Comparison of ENCODE assay signal across 18 cellular contexts in genomic region chr18:42242758-42243157, GRCh38.
"Had no signal": no experiment of that assay in that cellular context is flagged by ENCODE, and none has a peak within 500 bp of the region (broad histone marks: within the 10 kb centered on the region; RNA-seq: fewer than 3 reads in every experiment).

No MANE protein-coding gene starts in this region.

- ATAC-seq: esophagus mucosa; heart left ventricle; lower lobe of right lung; natural killer cell treated with Interleukin-12 subunit alpha and Interleukin-12 subunit beta and Interleukin-15 and Interleukin-18, amount 100 ng/mL, for 72 hours; sciatic nerve; stimulated activated memory B cell treated with anti-CD40 and anti-IgM and Interleukin-4, amounts not matched to agents 10 μg/mL and 1 μg/mL and 100 μg/mL, for 72 hours had no signal

- H3K4me3 Mint-ChIP-seq: natural killer cell treated with Interleukin-12 subunit alpha and Interleukin-12 subunit beta and Interleukin-15 and Interleukin-18, amount 100 ng/mL, for 72 hours; stimulated activated memory B cell treated with anti-CD40 and anti-IgM and Interleukin-4, amounts not matched to agents 10 μg/mL and 1 μg/mL and 100 μg/mL, for 72 hours; stimulated activated naive CD8-positive, alpha-beta T cell treated with anti-CD3 and anti-CD28 coated beads, Interleukin-15, Interleukin-2, amounts not matched to agents 100 ng/mL and 50 ng/mL, for 24 hours had no signal

- H3K27ac Mint-ChIP-seq: natural killer cell treated with Interleukin-12 subunit alpha and Interleukin-12 subunit beta and Interleukin-15 and Interleukin-18, amount 100 ng/mL, for 72 hours; stimulated activated memory B cell treated with anti-CD40 and anti-IgM and Interleukin-4, amounts not matched to agents 10 μg/mL and 1 μg/mL and 100 μg/mL, for 72 hours; stimulated activated naive CD8-positive, alpha-beta T cell treated with anti-CD3 and anti-CD28 coated beads, Interleukin-15, Interleukin-2, amounts not matched to agents 100 ng/mL and 50 ng/mL, for 24 hours had no signal

- H3K36me3 Mint-ChIP-seq: natural killer cell treated with Interleukin-12 subunit alpha and Interleukin-12 subunit beta and Interleukin-15 and Interleukin-18, amount 100 ng/mL, for 72 hours; stimulated activated memory B cell treated with anti-CD40 and anti-IgM and Interleukin-4, amounts not matched to agents 10 μg/mL and 1 μg/mL and 100 μg/mL, for 72 hours had no signal

- H3K27me3 Mint-ChIP-seq: natural killer cell treated with Interleukin-12 subunit alpha and Interleukin-12 subunit beta and Interleukin-15 and Interleukin-18, amount 100 ng/mL, for 72 hours; stimulated activated memory B cell treated with anti-CD40 and anti-IgM and Interleukin-4, amounts not matched to agents 10 μg/mL and 1 μg/mL and 100 μg/mL, for 72 hours; stimulated activated naive CD8-positive, alpha-beta T cell treated with anti-CD3 and anti-CD28 coated beads, Interleukin-15, Interleukin-2, amounts not matched to agents 100 ng/mL and 50 ng/mL, for 24 hours had no signal

- H3K4me1 Mint-ChIP-seq: stimulated activated memory B cell treated with anti-CD40 and anti-IgM and Interleukin-4, amounts not matched to agents 10 μg/mL and 1 μg/mL and 100 μg/mL, for 72 hours had no signal

- DNase-seq: effector memory CD4-positive, alpha-beta T cell; heart left ventricle; islet precursor cell; left ventricle myocardium inferior; lower lobe of right lung; mesenchymal stem cell; midbrain; spleen; stimulated activated CD4-positive, alpha-beta T cell treated with anti-CD3 and anti-CD28 coated beads, Interleukin-15, amount 100 ng/mL, for 24 hours; stimulated activated CD4-positive, alpha-beta T cell treated with anti-CD3 and anti-CD28 coated beads, Interleukin-1b, Interleukin-23, amount 100 ng/mL, for 48 hours; stimulated activated CD4-positive, alpha-beta T cell treated with anti-CD3 and anti-CD28 coated beads, Interleukin-4, amount 100 ng/mL, for 24 hours; tibial artery; upper lobe of left lung had no signal

- H3K9me3 Mint-ChIP-seq: stimulated activated memory B cell treated with anti-CD40 and anti-IgM and Interleukin-4, amounts not matched to agents 10 μg/mL and 1 μg/mL and 100 μg/mL, for 72 hours had no signal
